ENCODE assay signal across 14 cellular contexts in genomic region chr11:134398644-134399292, GRCh38. TPM values are rescaled to one million over a fixed set of nuclear protein-coding genes. Genes with fewer than 3 reads are reported as not detected.
DNase-seq lines count a peak whose midpoint lies in the region; TF ChIP-seq lines count a peak whose summit lies in the region.
"Had no signal": no experiment of that assay in that cellular context is flagged by ENCODE, and none has a peak within 500 bp of the region (broad histone marks: within the 10 kb centered on the region; RNA-seq: fewer than 3 reads in every experiment).

No MANE protein-coding gene starts in this region.

- no peak for DNase-seq in H9
- DNase-seq in caudate nucleus (lab: John Stamatoyannopoulos, UW) = peak in 26 of 61 donors; percentile 15 to 66 (median 35)
- no peak for DNase-seq in stomach
- DNase-seq in activated effector memory CD4-positive, alpha-beta T cell treated with Interleukin-2 at 50 U/mL for 16 hours = no peak
- DNase-seq in NK-92 (lab: John Stamatoyannopoulos, UW; ENCODE audit: unreplicated experiment) = no peak
- no peak for DNase-seq in NCI-H2081 (lab: John Stamatoyannopoulos, UW)
- DNase-seq: BE2C, HCEC 1CT, NCI-H1436, NCI-H2081 treated with DMSO at 0.1 percent for 48 hours, NCI-H345, NCI-H526 treated with DMSO at 0.1 percent for 48 hours had no signal

- H4K20me1 ChIP-seq in H9 (ENCODE audit: control insufficient read depth, insufficient read depth, insufficient read length) = no peaks in the 10 kb centered on the region

- H2AK5ac ChIP-seq in H9 (ENCODE audit: insufficient read length, low read length) = no peak overlapping the region

- no peak for TF ChIP-seq CTCF in H9 (conservative IDR thresholded peaks at IDR 0.05)
- no peak for TF ChIP-seq CTCF in stomach (IDR thresholded peaks at IDR 0.05)

- no peaks in the 10 kb centered on the region for H3K27me3 Mint-ChIP-seq in H9 (ENCODE audit: low read depth)

- H3K27ac ChIP-seq in H9 (ENCODE audit: insufficient read length, low read depth, low read length) (no peak overlapping the region), caudate nucleus (ENCODE audit: low read depth, low read length) (peak overlapping the region; percentile 87), layer of hippocampus (ENCODE audit: low read depth, low read length) (peak overlapping the region; percentile 90), stomach (peak overlapping the region in 4 of 5 donors; percentile 43 to 72 (median 64))
- H3K27ac ChIP-seq: SK-N-MC had no signal

- no peaks in the 10 kb centered on the region for H3K79me1 ChIP-seq in H9 (ENCODE audit: insufficient read depth, low read depth, low read length, poor library complexity, severe bottlenecking)

- TF ChIP-seq EP300 in stomach (IDR thresholded peaks at IDR 0.05) = no peak

- no peaks in the 10 kb centered on the region for H3K36me3 ChIP-seq in stomach
- H3K36me3 ChIP-seq: BE2C had no signal

- intact Hi-C loops in stomach (cut with DNase I; ENCODE audit: low total_unique reads) = no loop called here

- no peak overlapping the region for H3K4me2 ChIP-seq in H9 (ENCODE audit: insufficient read depth, insufficient read length, low read length)

- H3K4me1 ChIP-seq in H9 (ENCODE audit: insufficient read depth, low read length) (no peaks in the 10 kb centered on the region), stomach (peaks cover 5 to 25% (median 11%) of the 10 kb centered on the region in 4 donors)
- H3K4me1 ChIP-seq: BE2C had no signal

- no peak overlapping the region for H2BK120ac ChIP-seq in H9 (ENCODE audit: low read depth, low read length, poor library complexity, severe bottlenecking)

- H3K27ac Mint-ChIP-seq in H9 = peak overlapping the region in 2 of 3 experiments; percentile 34 to 44; a peak in 2 of 7 replicates

- no peak overlapping the region for H2BK20ac ChIP-seq in H9 (ENCODE audit: low read depth, low read length, poor library complexity, severe bottlenecking)

- no peak overlapping the region for H3K4me3 ChIP-seq in stomach
- H3K4me3 ChIP-seq: SK-N-MC had no signal

- H3K79me2 ChIP-seq in H9 (ENCODE audit: insufficient read depth, low read length) = peaks cover 1% of the 10 kb centered on the region; the same call in 1 of the 2 replicates

- H2BK12ac ChIP-seq in H9 (ENCODE audit: insufficient read length, low read depth, low read length) = no peak overlapping the region

- H2BK15ac ChIP-seq in H9 (ENCODE audit: low read depth, low read length) = no peak overlapping the region

- no peak overlapping the region for H2BK5ac ChIP-seq in H9 (ENCODE audit: insufficient read length, low read length)

- H3K9ac ChIP-seq in H9 (ENCODE audit: extremely low read depth, insufficient read length, low read length) = no peak overlapping the region

- H3K27me3 ChIP-seq in H9 (ENCODE audit: insufficient read depth, low read length) (no peaks in the 10 kb centered on the region), layer of hippocampus (ENCODE audit: control insufficient read depth, insufficient read depth, low read length) (no peaks in the 10 kb centered on the region), stomach (peaks cover 0 to 37% (median 0%) of the 10 kb centered on the region in 3 donors)
- H3K27me3 ChIP-seq: BE2C had no signal

- no peak for TF ChIP-seq POLR2A in stomach (IDR thresholded peaks at IDR 0.05)

- H3K18ac ChIP-seq in H9 (ENCODE audit: insufficient read length, low read depth, low read length) = no peak overlapping the region

- H2AFZ ChIP-seq in H9 (ENCODE audit: low read length) = no peak overlapping the region

- peaks cover 10% of the 10 kb centered on the region in 2 experiments; a peak in 3 of 4 replicates for H3K4me1 Mint-ChIP-seq in H9

- H3K23me2 ChIP-seq in H9 (ENCODE audit: insufficient read length, low read depth, low read length, poor library complexity, severe bottlenecking) = no peaks in the 10 kb centered on the region

- H3K9me3 ChIP-seq in H9 (ENCODE audit: control insufficient read depth, low read depth, low read length) = no peaks in the 10 kb centered on the region
- H3K9me3 ChIP-seq in stomach = no peaks in the 10 kb centered on the region
- H3K9me3 ChIP-seq: BE2C had no signal

- H3K36me3 Mint-ChIP-seq in H9 (ENCODE audit: insufficient read depth in 1 of 3, low read depth in 3 of 3) = peaks cover 6 to 15% (median 7%) of the 10 kb centered on the region in 3 experiments; a peak in 3 of 7 replicates

- no peak overlapping the region for H3K14ac ChIP-seq in H9 (ENCODE audit: insufficient read depth, low read length)

- H4K5ac ChIP-seq in H9 (ENCODE audit: insufficient read length, low read depth, low read length) = no peak overlapping the region

- no peaks in the 10 kb centered on the region; a peak in 1 of 5 replicates for H3K9me3 Mint-ChIP-seq in H9

- no CpG with 5 or more reads among the region's 13 CpGs for WGBS in H9 (ENCODE audit: extremely low coverage, insufficient read length, low lambda C conversion rate)
- WGBS in stomach, 5 donors = 56 to 72% (median 70%) methylated on average over 7 to 13 of the region's 13 CpGs

- H3K4me3 Mint-ChIP-seq in H9 = no peak overlapping the region

- no peak overlapping the region for H3K56ac ChIP-seq in H9 (ENCODE audit: insufficient read length, low read depth, low read length)

- H3K4ac ChIP-seq in H9 (ENCODE audit: low read depth, low read length) = no peak overlapping the region

- no peak overlapping the region for H4K8ac ChIP-seq in H9 (replicated peaks; ENCODE audit: insufficient read length, low read depth, low read length)

- no peak overlapping the region for H3K23ac ChIP-seq in H9 (ENCODE audit: insufficient read length, low read depth, low read length)

- no peak overlapping the region for H4K91ac ChIP-seq in H9 (ENCODE audit: insufficient read length, low read depth, low read length)

- no peak overlapping the region for H3T11ph ChIP-seq in H9 (ENCODE audit: low read length)

RNA-seq across cellular contexts. Expression of gene B3GAT1, which starts 13.3 kb away (rescaled TPM):
- total RNA-seq in H9 (2021) (29.3 and 34.3 TPM in 2 replicates), stomach (10 to 100 TPM in 3 of 5 donors, not detected in 2; 21.0 to 34.4 (median 25.8) TPM)
- 10 to 100 TPM in 2 of 3 donors, 1 to 10 TPM in 1; 5.3 to 16.3 (median 12.6) TPM for polyA plus RNA-seq in stomach
